Comparison of ENCODE assay signal across 25 cellular contexts in genomic region chr5:11793396-11793795, GRCh38.
"Had no signal": no experiment of that assay in that cellular context is flagged by ENCODE, and none has a peak within 500 bp of the region (broad histone marks: within the 10 kb centered on the region; RNA-seq: fewer than 3 reads in every experiment).

No MANE protein-coding gene starts in this region.

- H3K4me1 Mint-ChIP-seq: immature natural killer cell; naive thymus-derived CD8-positive, alpha-beta T cell; nephron; stimulated activated naive B cell treated with anti-CD40 and anti-IgM and Interleukin-4, amounts not matched to agents 10 μg/mL and 1 μg/mL and 100 μg/mL, for 72 hours had no signal

- H3K27ac Mint-ChIP-seq: immature natural killer cell; naive thymus-derived CD8-positive, alpha-beta T cell; nephron; stimulated activated naive B cell treated with anti-CD40 and anti-IgM and Interleukin-4, amounts not matched to agents 10 μg/mL and 1 μg/mL and 100 μg/mL, for 72 hours; stimulated activated naive CD8-positive, alpha-beta T cell treated with anti-CD3 and anti-CD28 coated beads, Interleukin-15, Interleukin-2, amounts not matched to agents 100 ng/mL and 50 ng/mL, for 24 hours had no signal

- H3K27me3 Mint-ChIP-seq: naive thymus-derived CD8-positive, alpha-beta T cell; stimulated activated naive B cell treated with anti-CD40 and anti-IgM and Interleukin-4, amounts not matched to agents 10 μg/mL and 1 μg/mL and 100 μg/mL, for 72 hours; stimulated activated naive CD8-positive, alpha-beta T cell treated with anti-CD3 and anti-CD28 coated beads, Interleukin-15, Interleukin-2, amounts not matched to agents 100 ng/mL and 50 ng/mL, for 24 hours had no signal

- DNase-seq: immature natural killer cell; kidney; left colon; left lung; lower lobe of right lung; mammary epithelial cell; mesenchymal stem cell; naive thymus-derived CD8-positive, alpha-beta T cell; nucleus accumbens; pancreas; posterior cingulate gyrus; retina; right cardiac atrium; stimulated activated CD4-positive, alpha-beta T cell treated with anti-CD3 and anti-CD28 coated beads, Interleukin-12 subunit alpha, Interleukin-12 subunit beta, amount 100 ng/mL, for 4 hours; stimulated activated CD4-positive, alpha-beta T cell treated with anti-CD3 and anti-CD28 coated beads, Interleukin-15, amount 100 ng/mL, for 24 hours; stimulated activated CD4-positive, alpha-beta T cell treated with anti-CD3 and anti-CD28 coated beads, Interleukin-2, amount 100 ng/mL, for 24 hours; stimulated activated CD4-positive, alpha-beta T cell treated with anti-CD3 and anti-CD28 coated beads, Interleukin-4, amount 100 ng/mL, for 1 hour; stimulated activated naive B cell treated with anti-CD40 and anti-IgM and Interleukin-4, amounts not matched to agents 10 μg/mL and 1 μg/mL and 100 μg/mL, for 72 hours; tibial artery; trophoblast cell; upper lobe of right lung had no signal

- ATAC-seq: left colon; left lung; lower lobe of right lung; naive thymus-derived CD8-positive, alpha-beta T cell; right cardiac atrium; sciatic nerve; stimulated activated naive B cell treated with anti-CD40 and anti-IgM and Interleukin-4, amounts not matched to agents 10 μg/mL and 1 μg/mL and 100 μg/mL, for 72 hours; upper lobe of right lung had no signal

- H3K36me3 Mint-ChIP-seq: immature natural killer cell; naive thymus-derived CD8-positive, alpha-beta T cell; stimulated activated naive B cell treated with anti-CD40 and anti-IgM and Interleukin-4, amounts not matched to agents 10 μg/mL and 1 μg/mL and 100 μg/mL, for 72 hours had no signal

- H3K4me3 Mint-ChIP-seq: immature natural killer cell; naive thymus-derived CD8-positive, alpha-beta T cell; nephron; neural crest cell; stimulated activated naive B cell treated with anti-CD40 and anti-IgM and Interleukin-4, amounts not matched to agents 10 μg/mL and 1 μg/mL and 100 μg/mL, for 72 hours; stimulated activated naive CD8-positive, alpha-beta T cell treated with anti-CD3 and anti-CD28 coated beads, Interleukin-15, Interleukin-2, amounts not matched to agents 100 ng/mL and 50 ng/mL, for 24 hours had no signal

- H3K9me3 Mint-ChIP-seq: immature natural killer cell, nephron had no signal
